ENCODE assay signal across 1 cellular context in genomic region chr1:54095543-54096286, GRCh38.
TF ChIP-seq lines count a peak whose summit lies in the region.

No MANE protein-coding gene starts in this region.

TF ChIP-seq in endothelial cell of umbilical vein, 7 proteins besides CTCF, POLR2A, EP300 and RAD21:
- TF ChIP-seq FOS (IDR thresholded peaks at IDR 0.05; ENCODE audit: borderline replicate concordance, insufficient read depth, low read length) (no peak), GATA2 (IDR thresholded peaks at IDR 0.05; ENCODE audit: insufficient read depth, insufficient read length, low read depth, low read length) (no peak), MAX (IDR thresholded peaks at IDR 0.05; ENCODE audit: insufficient read depth, insufficient read length) (no peak), MYC (IDR thresholded peaks at IDR 0.05; ENCODE audit: low read depth, low read length) (no peak), POLR2AphosphoS5 (IDR thresholded peaks at IDR 0.05; ENCODE audit: insufficient read depth, low read depth, low read length) (no peak), EZH2 (IDR thresholded peaks at IDR 0.05; ENCODE audit: borderline replicate concordance, low read depth, low read length, severe bottlenecking) (no peak), JUN (IDR thresholded peaks at IDR 0.05; ENCODE audit: borderline replicate concordance, insufficient read depth, insufficient read length, low read depth) (no peak)
TF ChIP-seq in endothelial cell of umbilical vein: peak in this region for 0.
